9 cellular contexts compared by ENCODE assay signal in genomic region chr9:503331-503730, GRCh38. TPM values are rescaled to one million over a fixed set of nuclear protein-coding genes. Genes with fewer than 3 reads are reported as not detected.
DNase-seq lines count a peak whose midpoint lies in the region; ATAC-seq, FAIRE-seq and TF ChIP-seq lines count a peak whose summit lies in the region.
"Had no signal": no experiment of that assay in that cellular context is flagged by ENCODE, and none has a peak within 500 bp of the region (broad histone marks: within the 10 kb centered on the region; RNA-seq: fewer than 3 reads in every experiment).

No MANE protein-coding gene starts in this region.

- POLR2A ChIA-PET in activated CD8-positive, alpha-beta T cell treated with anti-CD3 and anti-CD28 coated beads for 36 hours (lab: Charles Lee), result no interaction called here

- no peak for ATAC-seq in activated CD8-positive, alpha-beta T cell treated with anti-CD3 and anti-CD28 coated beads for 36 hours
- ATAC-seq in left colon, result peak; percentile 12

- H3K27me3 Mint-ChIP-seq in activated naive CD4-positive, alpha-beta T cell treated with anti-CD3 and anti-CD28 coated beads for 36 hours (ENCODE audit: low read depth), result no peaks in the 10 kb centered on the region
- peaks cover 17% of the 10 kb centered on the region for H3K27me3 Mint-ChIP-seq in activated CD8-positive, alpha-beta T cell treated with anti-CD3 and anti-CD28 coated beads for 36 hours

- no peaks in the 10 kb centered on the region for H3K36me3 Mint-ChIP-seq in activated naive CD4-positive, alpha-beta T cell treated with anti-CD3 and anti-CD28 coated beads for 36 hours (ENCODE audit: low read depth)
- no peaks in the 10 kb centered on the region for H3K36me3 Mint-ChIP-seq in activated CD8-positive, alpha-beta T cell treated with anti-CD3 and anti-CD28 coated beads for 36 hours (ENCODE audit: low read depth)

- no peaks in the 10 kb centered on the region for H3K9me3 Mint-ChIP-seq in activated naive CD4-positive, alpha-beta T cell treated with anti-CD3 and anti-CD28 coated beads for 36 hours
- H3K9me3 Mint-ChIP-seq in activated CD8-positive, alpha-beta T cell treated with anti-CD3 and anti-CD28 coated beads for 36 hours, result no peaks in the 10 kb centered on the region

- H3K27me3 ChIP-seq in stomach smooth muscle (ENCODE audit: control insufficient read depth in 1 of 2, insufficient read depth in 2 of 2, low read length in 2 of 2), result no peaks in the 10 kb centered on the region

- H3K4me1 Mint-ChIP-seq in activated naive CD4-positive, alpha-beta T cell treated with anti-CD3 and anti-CD28 coated beads for 36 hours (ENCODE audit: low read depth), result peaks cover 31% of the 10 kb centered on the region
- H3K4me1 Mint-ChIP-seq in activated CD8-positive, alpha-beta T cell treated with anti-CD3 and anti-CD28 coated beads for 36 hours (ENCODE audit: low read depth), result peaks cover 16% of the 10 kb centered on the region

- H3K27ac ChIP-seq in stomach smooth muscle (ENCODE audit: low read length), result peak overlapping the region; percentile 41

- peak overlapping the region; percentile 81 for H3K27ac Mint-ChIP-seq in activated naive CD4-positive, alpha-beta T cell treated with anti-CD3 and anti-CD28 coated beads for 36 hours
- no peak overlapping the region for H3K27ac Mint-ChIP-seq in activated CD8-positive, alpha-beta T cell treated with anti-CD3 and anti-CD28 coated beads for 36 hours

- peaks cover 13% of the 10 kb centered on the region for H3K4me1 ChIP-seq in stomach smooth muscle (ENCODE audit: control insufficient read depth, insufficient read depth, low read length)

- peak; percentile 20 for DNase-seq in activated naive CD4-positive, alpha-beta T cell treated with anti-CD3 and anti-CD28 coated beads for 36 hours
- no peak for DNase-seq in activated naive CD4-positive, alpha-beta T cell (lab: John Stamatoyannopoulos, UW)
- no peak for DNase-seq in activated CD8-positive, alpha-beta T cell treated with anti-CD3 and anti-CD28 coated beads for 36 hours
- peak in 1 of 2 donors; percentile 24 for DNase-seq in left colon
- DNase-seq in D721Med (ENCODE audit: insufficient read length, low spot score), result no peak
- DNase-seq in NCI-H524 treated with DMSO at 0.1 percent for 48 hours (lab: John Stamatoyannopoulos, UW), result no peak
- no peak for DNase-seq in activated effector memory CD4-positive, alpha-beta T cell treated with Interleukin-2 at 50 U/mL for 16 hours
- DNase-seq: hippocampal formation had no signal

- H3K4me3 Mint-ChIP-seq in activated naive CD4-positive, alpha-beta T cell treated with anti-CD3 and anti-CD28 coated beads for 36 hours, result peak overlapping the region; percentile 80
- H3K4me3 Mint-ChIP-seq in activated CD8-positive, alpha-beta T cell treated with anti-CD3 and anti-CD28 coated beads for 36 hours, result peak overlapping the region; percentile 79

- CTCF ChIA-PET in activated naive CD4-positive, alpha-beta T cell treated with anti-CD3 and anti-CD28 coated beads for 36 hours (lab: Charles Lee), result interaction anchor here (0.6 to 2.0 kb wide), 3 partner anchors 31 to 95 kb away, joined by 3 to 7 read pairs (median 5); no protein-coding TSS in a partner anchor
- CTCF ChIA-PET in activated CD8-positive, alpha-beta T cell treated with anti-CD3 and anti-CD28 coated beads for 36 hours (lab: Charles Lee), result interaction anchor here (1.1 to 1.6 kb wide), 3 partner anchors 11 to 32 kb away, joined by 4 to 5 read pairs (median 4); no protein-coding TSS in a partner anchor

- no peak for FAIRE-seq in D721Med (lab: Jason Lieb, UNC)

- H3K9ac ChIP-seq in stomach smooth muscle (ENCODE audit: low read length in 2 of 2), result peak overlapping the region in 1 of 2 donors; percentile 62

- H3K36me3 ChIP-seq in stomach smooth muscle (ENCODE audit: control insufficient read depth in 2 of 2, insufficient read depth in 2 of 2, low read length in 2 of 2), result no peaks in the 10 kb centered on the region

- TF ChIP-seq CTCF in activated CD8-positive, alpha-beta T cell treated with anti-CD3 and anti-CD28 coated beads for 36 hours (IDR thresholded peaks at IDR 0.05), result no peak
- no peak for TF ChIP-seq CTCF in D721Med (IDR thresholded peaks at IDR 0.05; ENCODE audit: insufficient read depth, missing control alignments)

- intact Hi-C loops in activated naive CD4-positive, alpha-beta T cell treated with anti-CD3 and anti-CD28 coated beads for 36 hours (cut with micrococcal nuclease), result loop anchor here (5.0 kb wide), 1 partner anchor 226 kb away; no protein-coding TSS in a partner anchor
- intact Hi-C loops in activated CD8-positive, alpha-beta T cell treated with anti-CD3 and anti-CD28 coated beads for 36 hours (cut with micrococcal nuclease), result no loop called here
- intact Hi-C loops in left colon (cut with DNase I, micrococcal nuclease), result no loop called here

- H3K9me3 ChIP-seq in stomach smooth muscle (ENCODE audit: control insufficient read depth in 2 of 2, low read length in 2 of 2), result no peaks in the 10 kb centered on the region

- H3K4me3 ChIP-seq in stomach smooth muscle (ENCODE audit: low read length in 2 of 2), result peak overlapping the region in 1 of 2 donors; percentile 81

RNA-seq across cellular contexts. Expression of gene KANK1, which starts 1.2 kb away (rescaled TPM):
- 1 to 10 TPM; 8.4 to 8.7 TPM for total RNA-seq in activated naive CD4-positive, alpha-beta T cell treated with anti-CD3 and anti-CD28 coated beads for 36 hours
- total RNA-seq in activated CD8-positive, alpha-beta T cell treated with anti-CD3 and anti-CD28 coated beads for 36 hours, result 1 to 10 TPM; 2.6 to 2.8 TPM
- total RNA-seq in left colon, result 10 to 100 TPM; 29.1 to 30.2 TPM
